In the genomic region with DNA sequence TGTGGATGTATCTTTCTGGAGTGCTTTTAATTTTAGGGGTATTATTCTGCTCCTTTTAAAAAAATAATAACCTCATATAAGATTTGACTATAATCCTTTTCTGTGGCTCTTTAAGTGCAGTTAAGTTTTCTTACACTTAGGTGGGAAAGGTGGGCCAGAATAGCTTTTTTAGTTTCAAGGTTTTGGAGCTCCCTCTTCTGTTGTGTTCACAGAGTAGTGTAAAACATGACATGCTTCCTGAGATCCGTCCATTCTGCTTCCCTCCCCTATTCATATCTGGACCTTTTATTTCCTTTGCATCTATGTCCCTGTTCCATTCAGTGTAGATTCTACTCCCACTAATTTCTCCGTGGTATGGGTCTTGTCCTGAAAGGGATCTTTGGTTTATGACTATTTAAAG, we compare ENCODE assay signal across 1 cellular context.
A peak's percentile ranks its signal among the peaks of the same experiment; 100 is the strongest.
TF ChIP-seq lines count a peak whose summit lies in the region.

No MANE protein-coding gene starts in this region.

TF ChIP-seq in HepG2, 621 proteins besides CTCF, POLR2A, EP300 and RAD21:
- peak; percentile 57 for TF ChIP-seq STAG1 (CRISPR knock-in tag; IDR thresholded peaks at IDR 0.05)
- TF ChIP-seq ZNF678 (CRISPR knock-in tag; IDR thresholded peaks at IDR 0.05), result no peak
- TF ChIP-seq SMC3 (IDR thresholded peaks at IDR 0.05; ENCODE audit: low read length), result 0 out of 2 replicates have a peak, but pooled peaks have one; percentile 6
- TF ChIP-seq FOXK1 (CRISPR knock-in tag; IDR thresholded peaks at IDR 0.05; ENCODE audit: borderline replicate concordance, low read depth), result no peak
- TF ChIP-seq SIX1 (CRISPR knock-in tag; IDR thresholded peaks at IDR 0.05; ENCODE audit: borderline replicate concordance), result no peak
- no peak for TF ChIP-seq ZNF343 (CRISPR knock-in tag; IDR thresholded peaks at IDR 0.05)
- TF ChIP-seq, protein P1, sequence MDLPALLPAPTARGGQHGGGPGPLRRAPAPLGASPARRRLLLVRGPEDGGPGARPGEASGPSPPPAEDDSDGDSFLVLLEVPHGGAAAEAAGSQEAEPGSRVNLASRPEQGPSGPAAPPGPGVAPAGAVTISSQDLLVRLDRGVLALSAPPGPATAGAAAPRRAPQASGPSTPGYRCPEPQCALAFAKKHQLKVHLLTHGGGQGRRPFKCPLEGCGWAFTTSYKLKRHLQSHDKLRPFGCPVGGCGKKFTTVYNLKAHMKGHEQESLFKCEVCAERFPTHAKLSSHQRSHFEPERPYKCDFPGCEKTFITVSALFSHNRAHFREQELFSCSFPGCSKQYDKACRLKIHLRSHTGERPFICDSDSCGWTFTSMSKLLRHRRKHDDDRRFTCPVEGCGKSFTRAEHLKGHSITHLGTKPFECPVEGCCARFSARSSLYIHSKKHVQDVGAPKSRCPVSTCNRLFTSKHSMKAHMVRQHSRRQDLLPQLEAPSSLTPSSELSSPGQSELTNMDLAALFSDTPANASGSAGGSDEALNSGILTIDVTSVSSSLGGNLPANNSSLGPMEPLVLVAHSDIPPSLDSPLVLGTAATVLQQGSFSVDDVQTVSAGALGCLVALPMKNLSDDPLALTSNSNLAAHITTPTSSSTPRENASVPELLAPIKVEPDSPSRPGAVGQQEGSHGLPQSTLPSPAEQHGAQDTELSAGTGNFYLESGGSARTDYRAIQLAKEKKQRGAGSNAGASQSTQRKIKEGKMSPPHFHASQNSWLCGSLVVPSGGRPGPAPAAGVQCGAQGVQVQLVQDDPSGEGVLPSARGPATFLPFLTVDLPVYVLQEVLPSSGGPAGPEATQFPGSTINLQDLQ (CRISPR knock-in tag; IDR thresholded peaks at IDR 0.05), result no peak
- no peak for TF ChIP-seq ZNF547 (CRISPR knock-in tag; IDR thresholded peaks at IDR 0.05)
